11 cellular contexts compared by ENCODE assay signal in the genomic region with DNA sequence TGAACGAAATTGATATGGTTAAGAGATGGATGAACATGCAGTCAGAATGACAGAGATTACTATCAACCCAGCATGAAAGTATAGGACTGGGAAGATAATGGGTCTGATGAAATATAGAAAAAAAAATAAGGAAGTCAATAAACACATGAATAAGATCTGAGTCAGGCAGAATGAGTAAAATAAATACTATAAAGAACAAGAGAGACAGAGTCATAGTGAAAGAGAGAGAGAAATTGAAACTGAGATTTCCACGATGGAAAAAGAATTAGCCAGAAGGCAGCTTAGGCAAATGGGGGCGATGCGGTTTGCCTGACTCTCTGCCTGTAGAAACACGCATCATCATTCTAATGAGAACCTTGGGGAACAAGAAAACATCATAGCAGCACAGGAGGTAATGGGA. TPM values are rescaled to one million over a fixed set of nuclear protein-coding genes. Genes with fewer than 3 reads are reported as not detected.
DNase-seq lines count a peak whose midpoint lies in the region; ATAC-seq and TF ChIP-seq lines count a peak whose summit lies in the region.
"Had no signal": no experiment of that assay in that cellular context is flagged by ENCODE, and none has a peak within 500 bp of the region (broad histone marks: within the 10 kb centered on the region; RNA-seq: fewer than 3 reads in every experiment).

No MANE protein-coding gene starts in this region.

- ATAC-seq in activated T-cell treated with anti-CD3 and anti-CD28 coated beads, Interleukin-2, amount 50 U/mL, for 72 hours (replicated peaks in 1 of 2) = peak; percentile 70 to 77
- peak; percentile 95 for ATAC-seq in HG02938 (IDR thresholded peaks at IDR 0.05; ENCODE audit: unreplicated experiment)
- no peak for ATAC-seq in GM21737 (IDR thresholded peaks at IDR 0.05; ENCODE audit: unreplicated experiment)
- ATAC-seq: K562 had no signal

- H3K27me3 Mint-ChIP-seq in activated T-cell treated with anti-CD3 and anti-CD28 coated beads, Interleukin-2, amount 50 U/mL, for 72 hours (ENCODE audit: low read depth) = no peaks in the 10 kb centered on the region
- no peaks in the 10 kb centered on the region for H3K27me3 Mint-ChIP-seq in stimulated activated naive CD8-positive, alpha-beta T cell treated with anti-CD3 and anti-CD28 coated beads, Interleukin-15, Interleukin-2, amounts not matched to agents 100 ng/mL and 50 ng/mL, for 24 hours

- peak; percentile 3 to 37 for DNase-seq in activated T-cell treated with anti-CD3 and anti-CD28 coated beads, Interleukin-2, amount 50 U/mL, for 72 hours
- no peak for DNase-seq in activated T-cell treated with anti-CD3 and anti-CD28 coated beads for 4 hours
- DNase-seq in RWPE1 (ENCODE audit: low spot score) = peak; percentile 39
- no peak for DNase-seq in HEK293T (ENCODE audit: extremely low spot score)
- no peak for DNase-seq in retina
- DNase-seq: activated CD8-positive, alpha-beta memory T cell treated with anti-CD3 and anti-CD28 coated beads for 24 hours had no signal

- TF ChIP-seq CTCF in RWPE1 (conservative IDR thresholded peaks at IDR 0.05; ENCODE audit: low read depth) = no peak

- H3K27ac Mint-ChIP-seq in activated T-cell treated with anti-CD3 and anti-CD28 coated beads, Interleukin-2, amount 50 U/mL, for 72 hours = peak overlapping the region; percentile 90
- H3K27ac Mint-ChIP-seq in stimulated activated naive CD8-positive, alpha-beta T cell treated with anti-CD3 and anti-CD28 coated beads, Interleukin-15, Interleukin-2, amounts not matched to agents 100 ng/mL and 50 ng/mL, for 24 hours = peak overlapping the region; percentile 32

- H3K36me3 Mint-ChIP-seq in activated T-cell treated with anti-CD3 and anti-CD28 coated beads, Interleukin-2, amount 50 U/mL, for 72 hours (ENCODE audit: insufficient read depth in 2 of 2) = peaks cover 7 to 8% of the 10 kb centered on the region in 2 donors
- no peaks in the 10 kb centered on the region for H3K36me3 Mint-ChIP-seq in stimulated activated naive CD8-positive, alpha-beta T cell treated with anti-CD3 and anti-CD28 coated beads, Interleukin-15, Interleukin-2, amounts not matched to agents 100 ng/mL and 50 ng/mL, for 24 hours (ENCODE audit: low read depth)

- CTCF ChIA-PET in RWPE1 (lab: Yijun Ruan, JAX) (interaction anchor here (0.5 kb wide), 1 partner anchor 290 kb away, joined by 4 read pairs; no protein-coding TSS in a partner anchor), HEK293T (lab: Yijun Ruan, JAX) (no interaction called here)

- no peak overlapping the region for H3K27ac ChIP-seq in RWPE1
- H3K27ac ChIP-seq: C4-2B had no signal

- POLR2A ChIA-PET in RWPE1 (lab: Yijun Ruan, JAX; ENCODE audit: low non-redundant PET) (no interaction called here), HEK293T (lab: Yijun Ruan, JAX) (no interaction called here)

- H3K9me3 Mint-ChIP-seq in activated T-cell treated with anti-CD3 and anti-CD28 coated beads, Interleukin-2, amount 50 U/mL, for 72 hours = peaks cover 12 to 18% of the 10 kb centered on the region in 2 donors
- peaks cover 27% of the 10 kb centered on the region for H3K9me3 Mint-ChIP-seq in stimulated activated naive CD8-positive, alpha-beta T cell treated with anti-CD3 and anti-CD28 coated beads, Interleukin-15, Interleukin-2, amounts not matched to agents 100 ng/mL and 50 ng/mL, for 24 hours

- peak overlapping the region in 1 of 2 donors; percentile 13 for H3K4me3 Mint-ChIP-seq in activated T-cell treated with anti-CD3 and anti-CD28 coated beads, Interleukin-2, amount 50 U/mL, for 72 hours
- H3K4me3 Mint-ChIP-seq in stimulated activated naive CD8-positive, alpha-beta T cell treated with anti-CD3 and anti-CD28 coated beads, Interleukin-15, Interleukin-2, amounts not matched to agents 100 ng/mL and 50 ng/mL, for 24 hours = no peak overlapping the region

- H3K4me1 Mint-ChIP-seq in activated T-cell treated with anti-CD3 and anti-CD28 coated beads, Interleukin-2, amount 50 U/mL, for 72 hours (ENCODE audit: low read depth) = peaks cover 8% of the 10 kb centered on the region
- H3K4me1 Mint-ChIP-seq in stimulated activated naive CD8-positive, alpha-beta T cell treated with anti-CD3 and anti-CD28 coated beads, Interleukin-15, Interleukin-2, amounts not matched to agents 100 ng/mL and 50 ng/mL, for 24 hours (ENCODE audit: low read depth) = peaks cover 5% of the 10 kb centered on the region

TF ChIP-seq in HEK293T, 16 proteins besides CTCF, POLR2A, EP300 and RAD21:
- TF ChIP-seq, protein P1, sequence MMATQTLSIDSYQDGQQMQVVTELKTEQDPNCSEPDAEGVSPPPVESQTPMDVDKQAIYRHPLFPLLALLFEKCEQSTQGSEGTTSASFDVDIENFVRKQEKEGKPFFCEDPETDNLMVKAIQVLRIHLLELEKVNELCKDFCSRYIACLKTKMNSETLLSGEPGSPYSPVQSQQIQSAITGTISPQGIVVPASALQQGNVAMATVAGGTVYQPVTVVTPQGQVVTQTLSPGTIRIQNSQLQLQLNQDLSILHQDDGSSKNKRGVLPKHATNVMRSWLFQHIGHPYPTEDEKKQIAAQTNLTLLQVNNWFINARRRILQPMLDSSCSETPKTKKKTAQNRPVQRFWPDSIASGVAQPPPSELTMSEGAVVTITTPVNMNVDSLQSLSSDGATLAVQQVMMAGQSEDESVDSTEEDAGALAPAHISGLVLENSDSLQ (IDR thresholded peaks at IDR 0.05) = no peak
- TF ChIP-seq SUZ12 (IDR thresholded peaks at IDR 0.05) = no peak
- TF ChIP-seq ARNT (IDR thresholded peaks at IDR 0.05) = no peak
- TF ChIP-seq NFRKB (IDR thresholded peaks at IDR 0.05) = no peak
- TF ChIP-seq ELF4 (IDR thresholded peaks at IDR 0.05) = no peak
- TF ChIP-seq FOXM1 (IDR thresholded peaks at IDR 0.05; ENCODE audit: borderline replicate concordance) = no peak

RNA-seq across cellular contexts. Expression of gene SEMA3D, which starts 26.6 kb away (rescaled TPM):
- under 1 TPM in 1 of 2 donors, not detected in 1; 0.24 TPM for total RNA-seq in activated T-cell treated with anti-CD3 and anti-CD28 coated beads, Interleukin-2, amount 50 U/mL, for 72 hours

Comparison
In these comparisons a context has a peak if more than half of its experiments do, and no peak if none do; other contexts are left out.
1. DNase-seq: peak in activated T-cell treated with anti-CD3 and anti-CD28 coated beads, Interleukin-2, amount 50 U/mL, for 72 hours (2 of 2) and RWPE1 (single experiment); none in activated T-cell treated with anti-CD3 and anti-CD28 coated beads for 4 hours (single experiment), HEK293T (single experiment) and retina (single experiment).